Comparison of ENCODE assay signal across 31 cellular contexts in the genomic region with DNA sequence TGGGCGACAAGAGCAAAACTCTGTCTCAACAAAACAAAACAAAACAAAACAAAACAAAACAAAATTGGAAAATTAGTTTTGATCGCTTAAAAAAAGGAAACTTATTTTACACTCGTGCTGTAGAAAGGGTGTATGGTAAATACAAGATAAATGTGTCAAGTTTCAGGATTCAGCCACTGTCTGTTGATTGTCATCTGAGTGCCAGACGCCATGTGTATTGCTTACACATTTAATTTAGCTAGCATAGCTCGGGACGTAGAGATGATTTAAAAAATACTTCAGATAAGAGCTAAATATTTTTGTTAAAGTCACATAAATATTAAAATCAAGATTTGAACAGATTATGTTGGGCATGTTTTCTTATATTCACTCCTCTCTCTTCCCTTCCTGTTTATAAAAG.
"Had no signal": no experiment of that assay in that cellular context is flagged by ENCODE, and none has a peak within 500 bp of the region (broad histone marks: within the 10 kb centered on the region; RNA-seq: fewer than 3 reads in every experiment).

No MANE protein-coding gene starts in this region.

- H3K27me3 Mint-ChIP-seq: activated CD4-positive, alpha-beta memory T cell treated with anti-CD3 and anti-CD28 coated beads for 36 hours; activated CD4-positive, alpha-beta T cell treated with anti-CD3 and anti-CD28 coated beads for 36 hours; brain had no signal

- DNase-seq: activated CD4-positive, alpha-beta memory T cell treated with anti-CD3 and anti-CD28 coated beads for 36 hours; activated CD4-positive, alpha-beta T cell treated with anti-CD3 and anti-CD28 coated beads for 36 hours; activated CD4-positive, alpha-beta T cell treated with anti-CD3 and anti-CD28 coated beads, Interleukin-2, amount 50 U/mL, for 1 hour; activated CD8-positive, alpha-beta memory T cell treated with anti-CD3 and anti-CD28 coated beads, Interleukin-2, amount 50 U/mL, for 4 hours; activated gamma-delta T cell treated with Interleukin-2 at 50 U/mL for 16 hours; activated naive CD4-positive, alpha-beta T cell treated with anti-CD3 and anti-CD28 coated beads for 36 hours; activated T-cell treated with anti-CD3 and anti-CD28 coated beads for 4 hours; activated T-cell treated with anti-CD3 and anti-CD28 coated beads, Interleukin-2, amount 50 U/mL, for 4 hours; adrenal gland; caudate nucleus; Kasumi-1; KG1; MG63; MV-4-11; NCI-H1092; NCI-H1436 treated with DMSO at 0.1 percent for 48 hours; NCI-H1694 treated with DMSO at 0.1 percent for 48 hours; NCI-H2029; NCI-H345; NK-92 treated with Interleukin-12 subunit alpha and Interleukin-12 subunit beta, amount 100 ng/mL, for 24 hours; SHP77; SW 1271; T-helper 1 cell; T-helper 2 cell; T-helper 9 cell had no signal

- H3K36me3 Mint-ChIP-seq: activated CD4-positive, alpha-beta memory T cell treated with anti-CD3 and anti-CD28 coated beads for 36 hours; activated naive CD4-positive, alpha-beta T cell treated with anti-CD3 and anti-CD28 coated beads, Interleukin-2, amount 50 U/mL, for 72 hours; brain; WTC11 had no signal

- H3K4me3 ChIP-seq: adrenal gland, MG63, SJCRH30 had no signal

- H3K9me3 ChIP-seq: adrenal gland, MG63, SJCRH30 had no signal

- H3K4me1 ChIP-seq: adrenal gland, SJCRH30 had no signal

- H3K27ac ChIP-seq: adrenal gland had no signal

- H3K4me3 Mint-ChIP-seq: activated CD4-positive, alpha-beta memory T cell treated with anti-CD3 and anti-CD28 coated beads for 36 hours; activated CD4-positive, alpha-beta T cell treated with anti-CD3 and anti-CD28 coated beads for 36 hours; activated naive CD4-positive, alpha-beta T cell treated with anti-CD3 and anti-CD28 coated beads for 36 hours; activated T-cell treated with anti-CD3 and anti-CD28 coated beads, Interleukin-2, amount 50 U/mL, for 4 hours; activated T-helper 1 cell treated with anti-CD3 and anti-CD28 coated beads, Interleukin-12 subunit alpha, Interleukin-12 subunit beta, Interleukin-2, Interleukin-4 antibody, amounts not matched to agents 30 ng/mL and 10 ng/mL and 1 ng/mL, durations not matched to agents 14 hours and 24 hours and 36 hours; brain; WTC11 had no signal

- ATAC-seq: activated CD4-positive, alpha-beta T cell treated with anti-CD3 and anti-CD28 coated beads for 36 hours; activated CD4-positive, CD25-positive, alpha-beta regulatory T cell treated with anti-CD3 and anti-CD28 coated beads, Interleukin-2, amount 50 U/mL, for 24 hours; activated naive CD4-positive, alpha-beta T cell treated with anti-CD3 and anti-CD28 coated beads, Interleukin-2, amount 50 U/mL, for 72 hours; activated T-cell treated with anti-CD3 and anti-CD28 coated beads, Interleukin-2, amount 50 U/mL, for 4 hours had no signal

- H3K9me3 Mint-ChIP-seq: activated naive CD4-positive, alpha-beta T cell treated with anti-CD3 and anti-CD28 coated beads for 36 hours; activated T-cell treated with anti-CD3 and anti-CD28 coated beads, Interleukin-2, amount 50 U/mL, for 4 hours; activated T-helper 1 cell treated with anti-CD3 and anti-CD28 coated beads, Interleukin-12 subunit alpha, Interleukin-12 subunit beta, Interleukin-2, Interleukin-4 antibody, amounts not matched to agents 30 ng/mL and 10 ng/mL and 1 ng/mL, durations not matched to agents 14 hours and 24 hours and 36 hours; WTC11 had no signal

- H3K27ac Mint-ChIP-seq: activated CD4-positive, alpha-beta memory T cell treated with anti-CD3 and anti-CD28 coated beads for 36 hours; activated CD4-positive, alpha-beta T cell treated with anti-CD3 and anti-CD28 coated beads for 36 hours; activated naive CD4-positive, alpha-beta T cell treated with anti-CD3 and anti-CD28 coated beads for 36 hours; activated naive CD4-positive, alpha-beta T cell treated with anti-CD3 and anti-CD28 coated beads, Interleukin-2, amount 50 U/mL, for 72 hours; activated T-helper 1 cell treated with anti-CD3 and anti-CD28 coated beads, Interleukin-12 subunit alpha, Interleukin-12 subunit beta, Interleukin-2, Interleukin-4 antibody, amounts not matched to agents 30 ng/mL and 10 ng/mL and 1 ng/mL, durations not matched to agents 14 hours and 24 hours and 36 hours; WTC11 had no signal

- H3K4me1 Mint-ChIP-seq: activated CD4-positive, alpha-beta T cell treated with anti-CD3 and anti-CD28 coated beads for 36 hours had no signal

- H3K27me3 ChIP-seq: adrenal gland, MG63, SJCRH30 had no signal

- H3K36me3 ChIP-seq: adrenal gland, MG63, SJCRH30 had no signal
